16 cellular contexts compared by ENCODE assay signal in the genomic region with DNA sequence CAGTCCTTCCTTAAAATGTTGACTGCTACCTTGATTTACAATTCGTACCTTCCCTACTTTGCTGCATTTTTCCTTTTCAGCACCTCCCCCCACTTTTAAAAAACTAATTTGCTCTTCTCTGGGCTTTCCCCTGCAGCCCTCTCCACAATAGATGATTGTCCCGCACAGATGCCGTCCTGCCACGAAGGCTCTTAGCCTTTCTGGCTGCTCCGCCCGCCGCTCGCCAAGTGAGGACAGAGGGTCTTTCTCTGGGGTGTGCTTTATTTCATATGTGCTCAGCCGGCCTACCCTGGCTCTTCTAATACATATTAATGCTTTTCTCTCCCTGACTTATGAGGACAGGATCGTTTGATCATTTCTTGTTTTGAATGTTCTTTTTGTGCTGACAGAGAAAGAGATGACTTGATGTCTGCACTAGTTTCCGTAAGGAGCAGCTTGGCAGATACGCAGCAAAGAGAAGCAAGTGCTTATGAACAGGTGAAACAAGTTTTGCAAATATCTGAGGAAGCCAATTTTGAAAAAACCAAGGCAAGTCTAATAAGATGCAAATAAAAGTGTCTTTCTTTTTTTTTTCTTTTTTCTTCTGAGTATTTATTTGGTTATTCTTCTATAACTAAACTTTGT.
DNase-seq lines count a peak whose midpoint lies in the region; ATAC-seq and TF ChIP-seq lines count a peak whose summit lies in the region.
"Had no signal": no experiment of that assay in that cellular context is flagged by ENCODE, and none has a peak within 500 bp of the region (broad histone marks: within the 10 kb centered on the region; RNA-seq: fewer than 3 reads in every experiment).

No MANE protein-coding gene starts in this region.

- H2AK5ac ChIP-seq in neuronal stem cell (ENCODE audit: low read depth, low read length), result no peak overlapping the region

- no CpG with 5 or more reads among the region's 12 CpGs for WGBS in neuronal stem cell (ENCODE audit: extremely low coverage in 2 of 2, insufficient read length in 2 of 2, insufficient replicate concordance in 1 of 2), 2 donors
- WGBS in gastroesophageal sphincter (ENCODE audit: low coverage in 1 of 2), 2 donors, result 63 to 79% methylated on average over 11 to 12 of the region's 12 CpGs

- TF ChIP-seq POLR2A in gastroesophageal sphincter (IDR thresholded peaks at IDR 0.05), result no peak

- BruUV-seq in Calu3 (replicated peaks; lab: Mats Ljungman, UMichigan), result no TSS peak

- no peak overlapping the region for H3K18ac ChIP-seq in neuronal stem cell (ENCODE audit: low read length)

- H2BK12ac ChIP-seq in neuronal stem cell (ENCODE audit: low read length), result no peak overlapping the region

- peaks cover 29% of the 10 kb centered on the region for H3K4me1 ChIP-seq in adipocyte (ENCODE audit: control insufficient read depth, insufficient read depth, low read length)
- peaks cover 1 to 15% of the 10 kb centered on the region in 2 donors for H3K4me1 ChIP-seq in neuronal stem cell (ENCODE audit: control insufficient read depth in 2 of 2, insufficient read depth in 1 of 2, low read depth in 1 of 2, low read length in 2 of 2)
- H3K4me1 ChIP-seq in gastroesophageal sphincter, result peaks cover 0 to 16% (median 0%) of the 10 kb centered on the region in 3 donors

- DNase-seq in Calu3 (no peak), adipocyte (ENCODE audit: low read depth) (no peak), hippocampal formation (lab: John Stamatoyannopoulos, UW) (peak; percentile 86 to 95), neuronal stem cell (ENCODE audit: low spot score) (peak; percentile 23)
- no peak for DNase-seq in activated T-cell treated with anti-CD3 and anti-CD28 coated beads, Interleukin-2, amount 50 U/mL, for 48 hours
- DNase-seq: central memory CD4-positive, alpha-beta T cell; heart right ventricle; NCI-H1105; NCI-H446 treated with DMSO at 0.1 percent for 48 hours; stimulated activated naive CD4-positive, alpha-beta T cell had no signal

- ATAC-seq in gastroesophageal sphincter (no peak), HG02970 (IDR thresholded peaks at IDR 0.05; ENCODE audit: low FRiP score, unreplicated experiment) (no peak), HG02870 (IDR thresholded peaks at IDR 0.05; ENCODE audit: unreplicated experiment) (no peak)

- peaks cover 8% of the 10 kb centered on the region for H3K36me3 Mint-ChIP-seq in Calu3 (ENCODE audit: insufficient read depth, unreplicated experiment)

- H4K8ac ChIP-seq in neuronal stem cell (ENCODE audit: low read depth, low read length), result no peak overlapping the region

- peaks cover 17% of the 10 kb centered on the region for H3K4me1 Mint-ChIP-seq in Calu3 (ENCODE audit: low read depth, unreplicated experiment)

- peak overlapping the region; percentile 17 for H2AFZ ChIP-seq in neuronal stem cell (ENCODE audit: low read length)

- peak overlapping the region; percentile 16 for H3K27ac Mint-ChIP-seq in Calu3 (ENCODE audit: unreplicated experiment)

- no peak overlapping the region for H4K91ac ChIP-seq in neuronal stem cell (ENCODE audit: low read depth, low read length, poor library complexity)

- intact Hi-C loops in Calu3 (cut with micrococcal nuclease; ENCODE audit: unreplicated experiment), result no loop called here

- peak overlapping the region; percentile 28 for H3K4me2 ChIP-seq in neuronal stem cell (ENCODE audit: insufficient read depth, low read length, poor library complexity, severe bottlenecking)

- H3K14ac ChIP-seq in neuronal stem cell (ENCODE audit: low read length), result no peak overlapping the region

- H3K27me3 ChIP-seq in adipocyte (replicated peaks; ENCODE audit: control insufficient read depth, insufficient read depth, low read length) (no peaks in the 10 kb centered on the region), neuronal stem cell (ENCODE audit: control insufficient read depth in 3 of 3, insufficient read depth in 3 of 3, low read depth in 1 of 3, low read length in 3 of 3) (no peaks in the 10 kb centered on the region), gastroesophageal sphincter (no peaks in the 10 kb centered on the region)
- H3K27me3 ChIP-seq: heart right ventricle had no signal

- H3K4me3 Mint-ChIP-seq in Calu3 (ENCODE audit: low read depth, unreplicated experiment), result no peak overlapping the region
- H3K4me3 Mint-ChIP-seq: nephron had no signal

- CTCF ChIA-PET in Calu3 (lab: Charles Lee), result no interaction called here

- no peak overlapping the region for H2BK5ac ChIP-seq in neuronal stem cell (ENCODE audit: low read length)

- no peak overlapping the region for H2BK15ac ChIP-seq in neuronal stem cell (ENCODE audit: low read length)

- H3K9me3 ChIP-seq in adipocyte (ENCODE audit: control insufficient read depth, low read length), result no peaks in the 10 kb centered on the region
- no peaks in the 10 kb centered on the region for H3K9me3 ChIP-seq in neuronal stem cell (replicated peaks in 1 of 2; ENCODE audit: control insufficient read depth in 2 of 2, insufficient read depth in 1 of 2, low read depth in 1 of 2, low read length in 2 of 2)
- no peaks in the 10 kb centered on the region for H3K9me3 ChIP-seq in gastroesophageal sphincter
- H3K9me3 ChIP-seq: heart right ventricle had no signal

- no peaks in the 10 kb centered on the region for H3K9me3 Mint-ChIP-seq in Calu3 (ENCODE audit: low read depth, unreplicated experiment)
- H3K9me3 Mint-ChIP-seq: nephron had no signal

- H3K36me3 ChIP-seq in adipocyte (ENCODE audit: control insufficient read depth, insufficient read depth, low read length, severe bottlenecking), result peaks cover 27% of the 10 kb centered on the region
- no peaks in the 10 kb centered on the region for H3K36me3 ChIP-seq in neuronal stem cell (replicated peaks in 1 of 2; ENCODE audit: control insufficient read depth in 2 of 2, insufficient read depth in 2 of 2, low read length in 2 of 2)
- H3K36me3 ChIP-seq in gastroesophageal sphincter, result peaks cover 0 to 43% of the 10 kb centered on the region in 2 donors

- H3K23ac ChIP-seq in neuronal stem cell (ENCODE audit: low read depth, low read length, poor library complexity), result no peak overlapping the region

- TF ChIP-seq CTCF in Calu3 (IDR thresholded peaks at IDR 0.05; ENCODE audit: unreplicated experiment) (no peak), gastroesophageal sphincter (IDR thresholded peaks at IDR 0.05) (no peak)

- no peak overlapping the region for H3K4ac ChIP-seq in neuronal stem cell (ENCODE audit: low read length)

- no peaks in the 10 kb centered on the region for H3K27me3 Mint-ChIP-seq in Calu3 (ENCODE audit: unreplicated experiment)

- H3K9ac ChIP-seq in adipocyte (ENCODE audit: low read length), result no peak overlapping the region
- H3K9ac ChIP-seq in neuronal stem cell (ENCODE audit: low read depth, low read length, poor library complexity), result no peak overlapping the region

- H3K79me1 ChIP-seq in neuronal stem cell (ENCODE audit: low read depth, low read length), result no peaks in the 10 kb centered on the region

- no peak overlapping the region for H2BK120ac ChIP-seq in neuronal stem cell (ENCODE audit: low read depth, low read length)

- TF ChIP-seq EP300 in gastroesophageal sphincter (IDR thresholded peaks at IDR 0.05), result no peak

- H3K4me3 ChIP-seq in adipocyte (ENCODE audit: low read length) (peak overlapping the region; percentile 63), neuronal stem cell (ENCODE audit: low read length in 2 of 2) (peak overlapping the region in 1 of 2 donors; percentile 11), gastroesophageal sphincter (no peak overlapping the region)
- H3K4me3 ChIP-seq: heart right ventricle, skin epidermis had no signal

- peak overlapping the region; percentile 77 for H3K27ac ChIP-seq in neuronal stem cell (replicated peaks; ENCODE audit: low read length)
- H3K27ac ChIP-seq in gastroesophageal sphincter, result no peak overlapping the region
- H3K27ac ChIP-seq: epithelial cell of prostate, heart right ventricle had no signal

Comparison
In these comparisons a context has a peak if more than half of its experiments do, and no peak if none do; other contexts are left out.
1. DNase-seq: peak in hippocampal formation (2 of 2) and neuronal stem cell (single experiment); none in Calu3 (single experiment), adipocyte (single experiment) and activated T-cell treated with anti-CD3 and anti-CD28 coated beads, Interleukin-2, amount 50 U/mL, for 48 hours (0 of 2).